Comparison of ENCODE assay signal across 1 cellular context in genomic region chr13:44207476-44207875, GRCh38.
TF ChIP-seq lines count a peak whose summit lies in the region.

No MANE protein-coding gene starts in this region.

TF ChIP-seq in HCT116, 20 proteins besides CTCF, POLR2A, EP300 and RAD21:
- TF ChIP-seq REST (IDR thresholded peaks at IDR 0.05; ENCODE audit: low read depth) (no peak), ZNF274 (IDR thresholded peaks at IDR 0.05; ENCODE audit: low read depth, low read length) (no peak), FOSL1 (IDR thresholded peaks at IDR 0.05; ENCODE audit: low read depth) (no peak), TCF7L2 (IDR thresholded peaks at IDR 0.05; ENCODE audit: borderline replicate concordance, extremely low read depth, insufficient read depth, insufficient read length) (no peak), EZH2phosphoT487 (IDR thresholded peaks at IDR 0.05; ENCODE audit: borderline replicate concordance) (no peak), CEBPB (IDR thresholded peaks at IDR 0.05; ENCODE audit: low read depth) (no peak), SRF (IDR thresholded peaks at IDR 0.05; ENCODE audit: low read depth) (no peak), CBX3 (IDR thresholded peaks at IDR 0.05; ENCODE audit: low read depth) (no peak), ZBTB33 (IDR thresholded peaks at IDR 0.05; ENCODE audit: extremely low read depth, insufficient replicate concordance, low read length) (no peak), SP1 (IDR thresholded peaks at IDR 0.05; ENCODE audit: low read depth) (no peak), SIN3A (IDR thresholded peaks at IDR 0.05; ENCODE audit: low read depth) (no peak), ZFX (IDR thresholded peaks at IDR 0.05) (no peak), EGR1 (IDR thresholded peaks at IDR 0.05; ENCODE audit: low read depth) (no peak), JUND (IDR thresholded peaks at IDR 0.05) (no peak)
- TF ChIP-seq, protein P1, sequence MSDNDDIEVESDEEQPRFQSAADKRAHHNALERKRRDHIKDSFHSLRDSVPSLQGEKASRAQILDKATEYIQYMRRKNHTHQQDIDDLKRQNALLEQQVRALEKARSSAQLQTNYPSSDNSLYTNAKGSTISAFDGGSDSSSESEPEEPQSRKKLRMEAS (IDR thresholded peaks at IDR 0.05) = no peak
- TF ChIP-seq, protein P2, sequence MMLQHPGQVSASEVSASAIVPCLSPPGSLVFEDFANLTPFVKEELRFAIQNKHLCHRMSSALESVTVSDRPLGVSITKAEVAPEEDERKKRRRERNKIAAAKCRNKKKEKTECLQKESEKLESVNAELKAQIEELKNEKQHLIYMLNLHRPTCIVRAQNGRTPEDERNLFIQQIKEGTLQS (IDR thresholded peaks at IDR 0.05) = no peak
